8 cellular contexts compared by ENCODE assay signal in the genomic region with DNA sequence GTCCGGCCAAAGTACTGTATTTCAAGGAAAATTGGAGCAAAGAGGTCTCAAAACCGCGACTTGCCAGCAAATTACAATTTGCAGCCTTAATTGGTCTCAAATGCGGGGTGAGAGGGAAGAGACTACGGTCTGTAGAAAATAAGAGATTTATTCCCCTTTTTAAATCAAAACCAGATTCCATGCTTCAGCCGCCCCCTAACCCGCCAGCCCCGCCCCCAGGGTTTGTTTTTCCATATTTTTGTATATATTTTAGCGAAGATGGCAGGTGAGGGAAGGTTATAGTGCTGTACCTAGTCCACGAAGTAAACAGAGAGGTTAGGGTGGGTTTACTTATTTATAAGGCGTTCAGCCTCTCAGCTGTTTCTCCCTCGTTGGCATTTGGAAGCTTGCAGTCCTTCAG. TPM values are rescaled to one million over a fixed set of nuclear protein-coding genes. Genes with fewer than 3 reads are reported as not detected.
DNase-seq lines count a peak whose midpoint lies in the region; ATAC-seq and TF ChIP-seq lines count a peak whose summit lies in the region.

No MANE protein-coding gene starts in this region.

- no peaks in the 10 kb centered on the region; a peak in 1 of 7 replicates for H3K36me3 Mint-ChIP-seq in H9 (ENCODE audit: insufficient read depth in 1 of 3, low read depth in 3 of 3)
- H3K36me3 Mint-ChIP-seq in T-cell, result no peaks in the 10 kb centered on the region

- H3K4me1 Mint-ChIP-seq in H9 (peaks cover 15 to 21% of the 10 kb centered on the region in 2 experiments), T-cell (peaks cover 25 to 36% (median 33%) of the 10 kb centered on the region in 3 donors)

- no peak overlapping the region for H3T11ph ChIP-seq in H9 (ENCODE audit: low read length)

- no CpG with 5 or more reads among the region's 12 CpGs for WGBS in H9 (ENCODE audit: extremely low coverage, insufficient read length, low lambda C conversion rate)

- H2AFZ ChIP-seq in H9 (ENCODE audit: low read length), result no peak overlapping the region

- H3K23me2 ChIP-seq in H9 (ENCODE audit: insufficient read length, low read depth, low read length, poor library complexity, severe bottlenecking), result peaks cover 36% of the 10 kb centered on the region

- no peak overlapping the region for H2BK12ac ChIP-seq in H9 (ENCODE audit: insufficient read length, low read depth, low read length)

- H3K27me3 Mint-ChIP-seq in H9 (ENCODE audit: low read depth) (peaks cover 93% of the 10 kb centered on the region), T-cell (no peaks in the 10 kb centered on the region)

- H3K79me2 ChIP-seq in H9 (ENCODE audit: insufficient read depth, low read length), result no peaks in the 10 kb centered on the region

- H3K27me3 ChIP-seq in H9 (ENCODE audit: insufficient read depth, low read length), result peaks cover 15% of the 10 kb centered on the region; the same call in 1 of the 2 replicates
- no peaks in the 10 kb centered on the region for H3K27me3 ChIP-seq in gastrocnemius medialis

- DNase-seq in H9 (no peak), T-cell (no peak), fibroblast of pulmonary artery (ENCODE audit: low read depth) (no peak), gastrocnemius medialis (no peak), NCI-H146 (lab: John Stamatoyannopoulos, UW) (no peak), NCI-H1436 treated with DMSO at 0.1 percent for 48 hours (lab: John Stamatoyannopoulos, UW) (no peak)

- peaks cover 5% of the 10 kb centered on the region; the same call in 1 of the 2 replicates for H3K4me1 ChIP-seq in H9 (ENCODE audit: insufficient read depth, low read length)
- peaks cover 12 to 13% of the 10 kb centered on the region in 2 donors for H3K4me1 ChIP-seq in gastrocnemius medialis

- no peak overlapping the region for H3K27ac Mint-ChIP-seq in H9
- H3K27ac Mint-ChIP-seq in T-cell, result peak overlapping the region in 1 of 2 donors; percentile 90

- no peak overlapping the region for H2BK20ac ChIP-seq in H9 (ENCODE audit: low read depth, low read length, poor library complexity, severe bottlenecking)

- no peaks in the 10 kb centered on the region for H3K9me3 Mint-ChIP-seq in H9
- no peaks in the 10 kb centered on the region for H3K9me3 Mint-ChIP-seq in T-cell

- no peak overlapping the region for H2BK120ac ChIP-seq in H9 (ENCODE audit: low read depth, low read length, poor library complexity, severe bottlenecking)

- TF ChIP-seq POLR2A in gastrocnemius medialis (IDR thresholded peaks at IDR 0.05), result no peak

- peaks cover 4% of the 10 kb centered on the region for H4K20me1 ChIP-seq in H9 (ENCODE audit: control insufficient read depth, insufficient read depth, insufficient read length)

- no peaks in the 10 kb centered on the region for H3K79me1 ChIP-seq in H9 (ENCODE audit: insufficient read depth, low read depth, low read length, poor library complexity, severe bottlenecking)

- H3K14ac ChIP-seq in H9 (ENCODE audit: insufficient read depth, low read length), result no peak overlapping the region

- CTCF ChIA-PET in T-cell (lab: Charles Lee), result interaction anchor here in 1 of 2 donors (0.5 kb wide), 1 partner anchor 9 kb away, joined by 3 read pairs; no protein-coding TSS in a partner anchor

- H3K4ac ChIP-seq in H9 (ENCODE audit: low read depth, low read length), result no peak overlapping the region

- H2BK5ac ChIP-seq in H9 (ENCODE audit: insufficient read length, low read length), result no peak overlapping the region

- H3K4me3 ChIP-seq in fibroblast of pulmonary artery (replicated peaks; ENCODE audit: low read depth, low read length), result peak overlapping the region; percentile 89
- H3K4me3 ChIP-seq in gastrocnemius medialis, result peak overlapping the region; percentile 79 to 96 (median 90)

- peak overlapping the region; percentile 95 for H3K4me2 ChIP-seq in H9 (ENCODE audit: insufficient read depth, insufficient read length, low read length)

- no peak overlapping the region for H3K27ac ChIP-seq in H9 (ENCODE audit: insufficient read length, low read depth, low read length)
- peak overlapping the region; percentile 93 to 99 (median 96) for H3K27ac ChIP-seq in gastrocnemius medialis

- POLR2A ChIA-PET in T-cell (lab: Charles Lee), result interaction anchor here in 1 of 2 donors (0.8 to 1.2 kb wide), 2 partner anchors 9 to 12 kb away, joined by 3 to 6 read pairs; no protein-coding TSS in a partner anchor

- in situ Hi-C loops in gastrocnemius medialis (cut with MboI; ENCODE audit: low sequenced_read_pairs in 4 of 4), result no loop called here

- no peak overlapping the region for H3K18ac ChIP-seq in H9 (ENCODE audit: insufficient read length, low read depth, low read length)

- H3K23ac ChIP-seq in H9 (ENCODE audit: insufficient read length, low read depth, low read length), result no peak overlapping the region

- H4K91ac ChIP-seq in H9 (ENCODE audit: insufficient read length, low read depth, low read length), result no peak overlapping the region

- no peaks in the 10 kb centered on the region for H3K9me3 ChIP-seq in H9 (ENCODE audit: control insufficient read depth, low read depth, low read length)
- H3K9me3 ChIP-seq in gastrocnemius medialis, result no peaks in the 10 kb centered on the region

- no peak overlapping the region for H2BK15ac ChIP-seq in H9 (ENCODE audit: low read depth, low read length)

- no peak overlapping the region for H4K5ac ChIP-seq in H9 (ENCODE audit: insufficient read length, low read depth, low read length)

- no peak for ATAC-seq in T-cell (replicated peaks in 1 of 4)
- no peak for ATAC-seq in gastrocnemius medialis
- ATAC-seq in HG03521 (IDR thresholded peaks at IDR 0.05; ENCODE audit: unreplicated experiment), result no peak
- no peak for ATAC-seq in GM18517 (IDR thresholded peaks at IDR 0.05; ENCODE audit: unreplicated experiment)

- no peak overlapping the region for H4K8ac ChIP-seq in H9 (replicated peaks; ENCODE audit: insufficient read length, low read depth, low read length)

- TF ChIP-seq CTCF in H9 (conservative IDR thresholded peaks at IDR 0.05) (no peak), fibroblast of pulmonary artery (IDR thresholded peaks at IDR 0.05; ENCODE audit: low read length, missing control alignments) (no peak), gastrocnemius medialis (IDR thresholded peaks at IDR 0.05 in 4 of 5, conservative IDR thresholded peaks at IDR 0.05 in 1 of 5) (no peak)

- H3K4me3 Mint-ChIP-seq in H9 (peak overlapping the region; percentile 78 to 92), T-cell (peak overlapping the region; percentile 99 to 100 (median 99))

- no peak overlapping the region for H3K56ac ChIP-seq in H9 (ENCODE audit: insufficient read length, low read depth, low read length)

- H3K9ac ChIP-seq in H9 (ENCODE audit: extremely low read depth, insufficient read length, low read length), result no peak overlapping the region

- H3K36me3 ChIP-seq in gastrocnemius medialis, result no peaks in the 10 kb centered on the region

- H2AK5ac ChIP-seq in H9 (ENCODE audit: insufficient read length, low read length), result no peak overlapping the region

- intact Hi-C loops in gastrocnemius medialis (cut with DNase I; ENCODE audit: low total_unique reads), result loop anchor here (2.0 to 10.0 kb wide), 2 partner anchors 611 to 831 kb away; partner anchors contain the start of genes PUM3 and VLDLR

RNA-seq across cellular contexts. Expression of gene SMARCA2, which starts 1.0 kb away (rescaled TPM):
- total RNA-seq in H9 (2021), result 8.4 and 15.3 TPM in 2 replicates
- total RNA-seq in T-cell, result 100 to 1,000 TPM; 225 to 325 (median 237) TPM
- 10 to 100 TPM; 54.6 to 69.7 (median 63.0) TPM for total RNA-seq in gastrocnemius medialis
